In genomic region chr7:14754631-14755030, GRCh38 we compare ENCODE assay signal across 1 cellular context.
TF ChIP-seq lines count a peak whose summit lies in the region.

No MANE protein-coding gene starts in this region.

TF ChIP-seq in WTC11, 78 proteins besides CTCF, POLR2A, EP300 and RAD21 (continued from another document):
- TF ChIP-seq, protein P1, sequence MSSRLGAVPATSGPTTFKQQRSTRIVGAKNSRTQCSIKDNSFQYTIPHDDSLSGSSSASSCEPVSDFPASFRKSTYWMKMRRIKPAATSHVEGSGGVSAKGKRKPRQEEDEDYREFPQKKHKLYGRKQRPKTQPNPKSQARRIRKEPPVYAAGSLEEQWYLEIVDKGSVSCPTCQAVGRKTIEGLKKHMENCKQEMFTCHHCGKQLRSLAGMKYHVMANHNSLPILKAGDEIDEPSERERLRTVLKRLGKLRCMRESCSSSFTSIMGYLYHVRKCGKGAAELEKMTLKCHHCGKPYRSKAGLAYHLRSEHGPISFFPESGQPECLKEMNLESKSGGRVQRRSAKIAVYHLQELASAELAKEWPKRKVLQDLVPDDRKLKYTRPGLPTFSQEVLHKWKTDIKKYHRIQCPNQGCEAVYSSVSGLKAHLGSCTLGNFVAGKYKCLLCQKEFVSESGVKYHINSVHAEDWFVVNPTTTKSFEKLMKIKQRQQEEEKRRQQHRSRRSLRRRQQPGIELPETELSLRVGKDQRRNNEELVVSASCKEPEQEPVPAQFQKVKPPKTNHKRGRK (CRISPR knock-in tag; IDR thresholded peaks at IDR 0.05; ENCODE audit: borderline replicate concordance): no peak
- TF ChIP-seq ELF4 (CRISPR knock-in tag; IDR thresholded peaks at IDR 0.05; ENCODE audit: low read depth): no peak
- no peak for TF ChIP-seq MXD4 (CRISPR knock-in tag; IDR thresholded peaks at IDR 0.05; ENCODE audit: borderline replicate concordance)
- no peak for TF ChIP-seq CREM (CRISPR knock-in tag; IDR thresholded peaks at IDR 0.05)
- no peak for TF ChIP-seq NR3C1 (CRISPR knock-in tag; conservative IDR thresholded peaks at IDR 0.05; ENCODE audit: low read depth)
- TF ChIP-seq, protein P2, sequence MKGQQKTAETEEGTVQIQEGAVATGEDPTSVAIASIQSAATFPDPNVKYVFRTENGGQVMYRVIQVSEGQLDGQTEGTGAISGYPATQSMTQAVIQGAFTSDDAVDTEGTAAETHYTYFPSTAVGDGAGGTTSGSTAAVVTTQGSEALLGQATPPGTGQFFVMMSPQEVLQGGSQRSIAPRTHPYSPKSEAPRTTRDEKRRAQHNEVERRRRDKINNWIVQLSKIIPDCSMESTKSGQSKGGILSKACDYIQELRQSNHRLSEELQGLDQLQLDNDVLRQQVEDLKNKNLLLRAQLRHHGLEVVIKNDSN (CRISPR knock-in tag; IDR thresholded peaks at IDR 0.05): no peak
- TF ChIP-seq ZNF396 (CRISPR knock-in tag; IDR thresholded peaks at IDR 0.05; ENCODE audit: borderline replicate concordance): no peak
- TF ChIP-seq EMX1 (CRISPR knock-in tag; IDR thresholded peaks at IDR 0.05): no peak
- no peak for TF ChIP-seq HMGXB4 (CRISPR knock-in tag; IDR thresholded peaks at IDR 0.05)
- no peak for TF ChIP-seq GTF2I (CRISPR knock-in tag; conservative IDR thresholded peaks at IDR 0.05)
- no peak for TF ChIP-seq AFF4 (CRISPR knock-in tag; IDR thresholded peaks at IDR 0.05; ENCODE audit: borderline replicate concordance)
- TF ChIP-seq RELA (CRISPR knock-in tag; IDR thresholded peaks at IDR 0.05; ENCODE audit: borderline replicate concordance): no peak
